ENCODE assay signal across 8 cellular contexts in genomic region chr14:89165189-89165809, GRCh38.
DNase-seq lines count a peak whose midpoint lies in the region; ATAC-seq and TF ChIP-seq lines count a peak whose summit lies in the region.

No MANE protein-coding gene starts in this region.

- H3K27ac Mint-ChIP-seq in activated naive CD4-positive, alpha-beta T cell treated with anti-CD3 and anti-CD28 coated beads for 36 hours = peak overlapping the region; percentile 3
- peak overlapping the region; percentile 53 for H3K27ac Mint-ChIP-seq in activated CD8-positive, alpha-beta T cell treated with anti-CD3 and anti-CD28 coated beads, Interleukin-2, amount 10 ng/mL, durations not matched to agents 7 days and 5 days
- peak overlapping the region; percentile 71 for H3K27ac Mint-ChIP-seq in memory B cell

- peaks cover 23% of the 10 kb centered on the region for H3K36me3 Mint-ChIP-seq in activated naive CD4-positive, alpha-beta T cell treated with anti-CD3 and anti-CD28 coated beads for 36 hours (ENCODE audit: low read depth)
- H3K36me3 Mint-ChIP-seq in activated CD8-positive, alpha-beta T cell treated with anti-CD3 and anti-CD28 coated beads, Interleukin-2, amount 10 ng/mL, durations not matched to agents 7 days and 5 days (ENCODE audit: low read depth) = peaks cover 23% of the 10 kb centered on the region
- peaks cover 37% of the 10 kb centered on the region for H3K36me3 Mint-ChIP-seq in memory B cell

- H3K9ac ChIP-seq in smooth muscle cell (ENCODE audit: low read depth) = no peak overlapping the region

- POLR2A ChIA-PET in activated CD8-positive, alpha-beta T cell treated with anti-CD3 and anti-CD28 coated beads, Interleukin-2, amount 10 ng/mL, durations not matched to agents 7 days and 5 days (lab: Charles Lee) = no interaction called here

- no peak overlapping the region for H3K4me2 ChIP-seq in smooth muscle cell

- H3K4me1 Mint-ChIP-seq in activated naive CD4-positive, alpha-beta T cell treated with anti-CD3 and anti-CD28 coated beads for 36 hours (ENCODE audit: low read depth) = peaks cover 17% of the 10 kb centered on the region
- peaks cover 13% of the 10 kb centered on the region for H3K4me1 Mint-ChIP-seq in activated CD8-positive, alpha-beta T cell treated with anti-CD3 and anti-CD28 coated beads, Interleukin-2, amount 10 ng/mL, durations not matched to agents 7 days and 5 days (ENCODE audit: low read depth)
- peaks cover 20% of the 10 kb centered on the region for H3K4me1 Mint-ChIP-seq in memory B cell

- no peak overlapping the region for H3K4me3 ChIP-seq in smooth muscle cell

- H3F3A ChIP-seq in smooth muscle cell (ENCODE audit: low read depth) = no peaks in the 10 kb centered on the region

- H3K9me3 ChIP-seq in smooth muscle cell (replicated peaks; ENCODE audit: low read depth) = no peaks in the 10 kb centered on the region

- intact Hi-C loops in activated naive CD4-positive, alpha-beta T cell treated with anti-CD3 and anti-CD28 coated beads for 36 hours (cut with micrococcal nuclease) = no loop called here

- no peak overlapping the region for H3K27ac ChIP-seq in smooth muscle cell (ENCODE audit: low read depth)

- H3K4me1 ChIP-seq in smooth muscle cell (ENCODE audit: low read depth) = no peaks in the 10 kb centered on the region

- no peaks in the 10 kb centered on the region for H3K27me3 ChIP-seq in smooth muscle cell (ENCODE audit: low read depth)

- ATAC-seq in HG02973 (IDR thresholded peaks at IDR 0.05; ENCODE audit: unreplicated experiment) (peak; percentile 62), memory B cell (ENCODE audit: low read depth) (peak; percentile 74)
- ATAC-seq in activated CD8-positive, alpha-beta T cell treated with anti-CD3 and anti-CD28 coated beads, Interleukin-2, amount 10 ng/mL, durations not matched to agents 7 days and 5 days = peak; percentile 49

- H3K4me3 Mint-ChIP-seq in activated naive CD4-positive, alpha-beta T cell treated with anti-CD3 and anti-CD28 coated beads for 36 hours = no peak overlapping the region
- H3K4me3 Mint-ChIP-seq in activated CD8-positive, alpha-beta T cell treated with anti-CD3 and anti-CD28 coated beads, Interleukin-2, amount 10 ng/mL, durations not matched to agents 7 days and 5 days = peak overlapping the region; percentile 23
- peak overlapping the region; percentile 75 for H3K4me3 Mint-ChIP-seq in memory B cell

- peak; percentile 11 for DNase-seq in activated naive CD4-positive, alpha-beta T cell treated with anti-CD3 and anti-CD28 coated beads for 36 hours
- DNase-seq in activated naive CD4-positive, alpha-beta T cell (lab: John Stamatoyannopoulos, UW) = no peak
- DNase-seq in activated CD8-positive, alpha-beta T cell treated with anti-CD3 and anti-CD28 coated beads, Interleukin-2, amount 10 ng/mL, durations not matched to agents 7 days and 5 days = no peak
- DNase-seq in memory B cell (ENCODE audit: low spot score in 2 of 2) (no peak), HCEC 1CT (no peak), smooth muscle cell (lab: John Stamatoyannopoulos, UW; ENCODE audit: unreplicated experiment) (no peak), RPMI8226 (no peak)

- TF ChIP-seq CTCF in smooth muscle cell (IDR thresholded peaks at IDR 0.05; ENCODE audit: borderline replicate concordance, insufficient read depth, poor library complexity, severe bottlenecking) = no peak

- H3K79me2 ChIP-seq in smooth muscle cell (ENCODE audit: low read depth) = no peaks in the 10 kb centered on the region

- H3K9me3 Mint-ChIP-seq in activated naive CD4-positive, alpha-beta T cell treated with anti-CD3 and anti-CD28 coated beads for 36 hours = peaks cover 1% of the 10 kb centered on the region
- no peaks in the 10 kb centered on the region for H3K9me3 Mint-ChIP-seq in activated CD8-positive, alpha-beta T cell treated with anti-CD3 and anti-CD28 coated beads, Interleukin-2, amount 10 ng/mL, durations not matched to agents 7 days and 5 days (ENCODE audit: insufficient read depth)
- peaks cover 6% of the 10 kb centered on the region for H3K9me3 Mint-ChIP-seq in memory B cell

- no peaks in the 10 kb centered on the region for H4K20me1 ChIP-seq in smooth muscle cell (ENCODE audit: low read depth)

- H3K36me3 ChIP-seq in smooth muscle cell (ENCODE audit: low read depth) = no peaks in the 10 kb centered on the region

- no peaks in the 10 kb centered on the region for H3K27me3 Mint-ChIP-seq in activated naive CD4-positive, alpha-beta T cell treated with anti-CD3 and anti-CD28 coated beads for 36 hours (ENCODE audit: low read depth)
- no peaks in the 10 kb centered on the region for H3K27me3 Mint-ChIP-seq in activated CD8-positive, alpha-beta T cell treated with anti-CD3 and anti-CD28 coated beads, Interleukin-2, amount 10 ng/mL, durations not matched to agents 7 days and 5 days (ENCODE audit: low read depth)
- H3K27me3 Mint-ChIP-seq in memory B cell = no peaks in the 10 kb centered on the region

- CTCF ChIA-PET in activated naive CD4-positive, alpha-beta T cell treated with anti-CD3 and anti-CD28 coated beads for 36 hours (lab: Charles Lee) = interaction anchor here (1.4 kb wide), 1 partner anchor 12 kb away, joined by 5 read pairs; no protein-coding TSS in a partner anchor
- CTCF ChIA-PET in activated CD8-positive, alpha-beta T cell treated with anti-CD3 and anti-CD28 coated beads, Interleukin-2, amount 10 ng/mL, durations not matched to agents 7 days and 5 days (lab: Charles Lee) = interaction anchor here (1.0 to 2.5 kb wide), 4 partner anchors 11 to 264 kb away, joined by 3 to 9 read pairs (median 3); no protein-coding TSS in a partner anchor

- no peak overlapping the region for H2AFZ ChIP-seq in smooth muscle cell (ENCODE audit: low read depth)

- WGBS in smooth muscle cell (ENCODE audit: low lambda C conversion rate) = 89% methylated on average over 9 of the region's 9 CpGs

Comparison
In these comparisons a context has a peak if more than half of its experiments do, and no peak if none do; other contexts are left out.
1. H3K27ac Mint-ChIP-seq: peak in every context shown above with its lines; median percentile 71 in memory B cell; 53 in activated CD8-positive, alpha-beta T cell treated with anti-CD3 and anti-CD28 coated beads, Interleukin-2, amount 10 ng/mL, durations not matched to agents 7 days and 5 days; 3 in activated naive CD4-positive, alpha-beta T cell treated with anti-CD3 and anti-CD28 coated beads for 36 hours.